ENCODE assay signal across 10 cellular contexts in the genomic region with DNA sequence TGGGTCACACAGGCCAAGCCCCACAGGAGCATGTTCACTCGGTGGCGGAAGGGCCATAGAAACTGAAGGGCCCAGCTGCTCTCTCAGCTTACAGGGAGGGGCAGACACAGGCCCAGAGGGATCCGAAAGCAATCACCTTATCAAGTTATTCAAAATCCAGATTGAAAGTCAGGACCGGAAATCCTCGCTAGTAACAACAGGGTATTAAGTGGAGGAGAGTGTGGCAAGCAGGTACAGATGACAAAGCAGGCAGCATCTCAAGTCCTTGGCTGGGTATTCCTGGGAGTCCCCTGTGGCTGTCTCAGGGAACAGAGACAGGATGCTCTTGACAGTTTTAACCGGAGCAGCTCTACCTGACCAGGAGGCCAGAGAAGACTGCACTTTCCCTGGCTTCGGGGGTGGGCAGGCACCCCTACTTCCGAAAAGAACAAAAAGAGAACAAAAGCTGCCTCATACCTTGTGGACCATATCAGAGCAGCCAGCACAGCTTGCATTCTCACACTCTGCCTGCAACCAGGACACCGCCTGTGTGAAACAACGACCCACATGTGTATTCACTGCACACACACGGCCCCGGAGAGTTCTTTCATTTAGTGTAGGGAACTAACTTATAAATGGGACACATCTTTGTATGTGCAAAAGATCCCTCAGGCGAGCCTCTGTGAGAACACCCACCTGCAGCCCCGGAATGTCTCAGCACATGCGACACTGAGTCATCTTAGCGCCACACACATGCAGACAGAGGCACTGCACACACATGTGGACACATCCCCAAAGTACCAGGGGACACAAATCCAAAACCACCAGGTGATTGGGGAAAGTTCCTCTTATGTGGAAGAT.
DNase-seq lines count a peak whose midpoint lies in the region; ATAC-seq and TF ChIP-seq lines count a peak whose summit lies in the region.
"Had no signal": no experiment of that assay in that cellular context is flagged by ENCODE, and none has a peak within 500 bp of the region (broad histone marks: within the 10 kb centered on the region; RNA-seq: fewer than 3 reads in every experiment).

No MANE protein-coding gene starts in this region.

- H3K36me3 Mint-ChIP-seq in WTC11 (no peaks in the 10 kb centered on the region), Calu3 (ENCODE audit: insufficient read depth, unreplicated experiment) (peaks cover 3% of the 10 kb centered on the region)
- no peaks in the 10 kb centered on the region for H3K36me3 Mint-ChIP-seq in activated T-cell treated with anti-CD3 and anti-CD28 coated beads, Interleukin-2, amount 50 U/mL, for 24 hours (ENCODE audit: low read depth)
- peaks cover 1 to 3% of the 10 kb centered on the region in 2 donors for H3K36me3 Mint-ChIP-seq in CD4-positive, alpha-beta memory T cell

- H3K4ac ChIP-seq in mesenchymal stem cell (ENCODE audit: low read depth in 1 of 2, low read length in 2 of 2) = no peak overlapping the region

- TF ChIP-seq CTCF in left ventricle myocardium inferior (IDR thresholded peaks at IDR 0.05; ENCODE audit: borderline replicate concordance) (no peak), WTC11 (IDR thresholded peaks at IDR 0.05) (no peak), uterus (IDR thresholded peaks at IDR 0.05) (no peak), Calu3 (IDR thresholded peaks at IDR 0.05; ENCODE audit: unreplicated experiment) (no peak)

- no peak overlapping the region for H3K18ac ChIP-seq in mesenchymal stem cell (ENCODE audit: low read depth in 1 of 2, low read length in 2 of 2)

- no peaks in the 10 kb centered on the region for H3K27me3 ChIP-seq in left ventricle myocardium inferior (ENCODE audit: low read depth)
- no peaks in the 10 kb centered on the region for H3K27me3 ChIP-seq in mesenchymal stem cell (ENCODE audit: control insufficient read depth in 1 of 2, insufficient read depth in 1 of 2, low read length in 2 of 2)
- no peaks in the 10 kb centered on the region for H3K27me3 ChIP-seq in uterus
- H3K27me3 ChIP-seq in CD4-positive, alpha-beta memory T cell (ENCODE audit: insufficient read depth, low read length) = no peaks in the 10 kb centered on the region

- no peak for DNase-seq in left ventricle myocardium inferior
- no peak for DNase-seq in Right ventricle myocardium superior
- no peak for DNase-seq in WTC11 (ENCODE audit: low spot score)
- DNase-seq in mesenchymal stem cell = no peak
- DNase-seq in uterus = no peak
- DNase-seq in Calu3 = no peak
- DNase-seq in activated T-cell treated with anti-CD3 and anti-CD28 coated beads, Interleukin-2, amount 50 U/mL, for 24 hours = no peak
- no peak for DNase-seq in CD4-positive, alpha-beta memory T cell
- DNase-seq: foreskin fibroblast had no signal

- H2BK5ac ChIP-seq in mesenchymal stem cell (ENCODE audit: low read depth, low read length, poor library complexity, severe bottlenecking) = no peak overlapping the region

- H3K4me2 ChIP-seq in mesenchymal stem cell (ENCODE audit: low read length, poor library complexity, severe bottlenecking) = no peak overlapping the region

- ATAC-seq in Right ventricle myocardium superior (ENCODE audit: poor library complexity) = no peak
- peak; percentile 23; the same call in 1 of the 2 replicates for ATAC-seq in WTC11

- H2AK5ac ChIP-seq in mesenchymal stem cell (ENCODE audit: low read length, severe bottlenecking) = peak overlapping the region; percentile 19

- H3K9me3 Mint-ChIP-seq in WTC11 (no peaks in the 10 kb centered on the region), Calu3 (ENCODE audit: low read depth, unreplicated experiment) (no peaks in the 10 kb centered on the region)
- no peaks in the 10 kb centered on the region for H3K9me3 Mint-ChIP-seq in activated T-cell treated with anti-CD3 and anti-CD28 coated beads, Interleukin-2, amount 50 U/mL, for 24 hours
- H3K9me3 Mint-ChIP-seq in CD4-positive, alpha-beta memory T cell = no peaks in the 10 kb centered on the region
- H3K9me3 Mint-ChIP-seq: activated T-helper 1 cell treated with anti-CD3 and anti-CD28 coated beads, Interleukin-12 subunit alpha, Interleukin-12 subunit beta, Interleukin-2, Interleukin-4 antibody, amounts not matched to agents 30 ng/mL and 10 ng/mL and 1 ng/mL, durations not matched to agents 14 hours and 24 hours and 36 hours had no signal

- H4K8ac ChIP-seq in mesenchymal stem cell (ENCODE audit: low read length) = peak overlapping the region; percentile 23

- intact Hi-C loops in left ventricle myocardium inferior (cut with micrococcal nuclease) (no loop called here), Right ventricle myocardium superior (cut with DNase I) (loop anchor here (5.0 kb wide), 1 partner anchor 34 kb away; no protein-coding TSS in a partner anchor), uterus (cut with DNase I; ENCODE audit: low total_unique reads) (no loop called here), Calu3 (cut with micrococcal nuclease; ENCODE audit: unreplicated experiment) (no loop called here)
- intact Hi-C loops in CD4-positive, alpha-beta memory T cell (cut with micrococcal nuclease) = no loop called here

- no peak overlapping the region for H2BK15ac ChIP-seq in mesenchymal stem cell (ENCODE audit: low read depth, poor library complexity, severe bottlenecking)

- H3K27ac ChIP-seq in left ventricle myocardium inferior (replicated peaks) = peak overlapping the region; percentile 85
- no peak overlapping the region for H3K27ac ChIP-seq in mesenchymal stem cell (ENCODE audit: low read length, poor library complexity, severe bottlenecking)
- H3K27ac ChIP-seq in uterus = peak overlapping the region; percentile 35 to 67
- H3K27ac ChIP-seq in CD4-positive, alpha-beta memory T cell (ENCODE audit: low read depth, low read length) = no peak overlapping the region

- no peak overlapping the region for H3K23ac ChIP-seq in mesenchymal stem cell (ENCODE audit: low read length in 2 of 2)

- H3K27me3 Mint-ChIP-seq in WTC11 (ENCODE audit: low read depth) (no peaks in the 10 kb centered on the region), Calu3 (ENCODE audit: unreplicated experiment) (no peaks in the 10 kb centered on the region)
- no peaks in the 10 kb centered on the region for H3K27me3 Mint-ChIP-seq in activated T-cell treated with anti-CD3 and anti-CD28 coated beads, Interleukin-2, amount 50 U/mL, for 24 hours
- no peaks in the 10 kb centered on the region for H3K27me3 Mint-ChIP-seq in CD4-positive, alpha-beta memory T cell

- no peak overlapping the region for H3K4me3 Mint-ChIP-seq in WTC11
- H3K4me3 Mint-ChIP-seq in Calu3 (ENCODE audit: low read depth, unreplicated experiment) = no peak overlapping the region
- no peak overlapping the region for H3K4me3 Mint-ChIP-seq in activated T-cell treated with anti-CD3 and anti-CD28 coated beads, Interleukin-2, amount 50 U/mL, for 24 hours
- H3K4me3 Mint-ChIP-seq in CD4-positive, alpha-beta memory T cell = no peak overlapping the region
- H3K4me3 Mint-ChIP-seq: activated T-helper 1 cell treated with anti-CD3 and anti-CD28 coated beads, Interleukin-12 subunit alpha, Interleukin-12 subunit beta, Interleukin-2, Interleukin-4 antibody, amounts not matched to agents 30 ng/mL and 10 ng/mL and 1 ng/mL, durations not matched to agents 14 hours and 24 hours and 36 hours had no signal

- H3K9me3 ChIP-seq in left ventricle myocardium inferior (replicated peaks) (no peaks in the 10 kb centered on the region), mesenchymal stem cell (ENCODE audit: control insufficient read depth, low read length) (no peaks in the 10 kb centered on the region), uterus (no peaks in the 10 kb centered on the region)
- H3K9me3 ChIP-seq in CD4-positive, alpha-beta memory T cell (ENCODE audit: control insufficient read depth in 1 of 2, low read length in 2 of 2) = no peaks in the 10 kb centered on the region

- H3K27ac Mint-ChIP-seq in WTC11 (peak overlapping the region; percentile 38), Calu3 (ENCODE audit: unreplicated experiment) (no peak overlapping the region)
- H3K27ac Mint-ChIP-seq in activated T-cell treated with anti-CD3 and anti-CD28 coated beads, Interleukin-2, amount 50 U/mL, for 24 hours = no peak overlapping the region
- H3K27ac Mint-ChIP-seq in CD4-positive, alpha-beta memory T cell = peak overlapping the region in 1 of 7 donors; percentile 63
- H3K27ac Mint-ChIP-seq: activated T-helper 1 cell treated with anti-CD3 and anti-CD28 coated beads, Interleukin-12 subunit alpha, Interleukin-12 subunit beta, Interleukin-2, Interleukin-4 antibody, amounts not matched to agents 30 ng/mL and 10 ng/mL and 1 ng/mL, durations not matched to agents 14 hours and 24 hours and 36 hours had no signal

- H2AFZ ChIP-seq in mesenchymal stem cell (ENCODE audit: low read depth, low read length) = no peak overlapping the region

- no peak for TF ChIP-seq POLR2A in uterus (IDR thresholded peaks at IDR 0.05)

- no peaks in the 10 kb centered on the region for H3K36me3 ChIP-seq in left ventricle myocardium inferior
- H3K36me3 ChIP-seq in mesenchymal stem cell (ENCODE audit: control insufficient read depth in 1 of 2, insufficient read depth in 2 of 2, low read depth in 1 of 2, low read length in 2 of 2) = peaks cover 0 to 46% of the 10 kb centered on the region in 2 experiments
- H3K36me3 ChIP-seq in uterus = no peaks in the 10 kb centered on the region
- H3K36me3 ChIP-seq in CD4-positive, alpha-beta memory T cell (ENCODE audit: insufficient read depth, low read length) = no peaks in the 10 kb centered on the region

- BruUV-seq in Calu3 (replicated peaks; lab: Mats Ljungman, UMichigan) = no TSS peak

- H3K4me1 Mint-ChIP-seq in WTC11 (peaks cover 70% of the 10 kb centered on the region), Calu3 (ENCODE audit: low read depth, unreplicated experiment) (peaks cover 11% of the 10 kb centered on the region)
- H3K4me1 Mint-ChIP-seq in activated T-cell treated with anti-CD3 and anti-CD28 coated beads, Interleukin-2, amount 50 U/mL, for 24 hours (ENCODE audit: low read depth) = peaks cover 6% of the 10 kb centered on the region
- H3K4me1 Mint-ChIP-seq in CD4-positive, alpha-beta memory T cell = peaks cover 12 to 72% (median 24%) of the 10 kb centered on the region in 4 donors

- H3K79me1 ChIP-seq in mesenchymal stem cell (replicated peaks; ENCODE audit: low read length, poor library complexity, severe bottlenecking) = no peaks in the 10 kb centered on the region

- H2BK12ac ChIP-seq in mesenchymal stem cell (ENCODE audit: low read length in 2 of 2) = no peak overlapping the region

- H3K14ac ChIP-seq in mesenchymal stem cell (ENCODE audit: low read length in 2 of 2) = no peak overlapping the region

- POLR2A ChIA-PET in WTC11 (lab: Charles Lee) = no interaction called here
- POLR2A ChIA-PET in CD4-positive, alpha-beta memory T cell (lab: Charles Lee; ENCODE audit: partially characterized antibody) = interaction anchor here (0.6 kb wide), 1 partner anchor 23 kb away, joined by 3 read pairs; no protein-coding TSS in a partner anchor

- H3K9ac ChIP-seq in mesenchymal stem cell (ENCODE audit: low read length) = no peak overlapping the region

- H3K4me1 ChIP-seq in left ventricle myocardium inferior = peaks cover 100% of the 10 kb centered on the region
- peaks cover 53% of the 10 kb centered on the region for H3K4me1 ChIP-seq in mesenchymal stem cell (ENCODE audit: control insufficient read depth, insufficient read depth, low read depth, low read length)
- peaks cover 0 to 28% of the 10 kb centered on the region in 2 donors for H3K4me1 ChIP-seq in uterus
- peaks cover 3% of the 10 kb centered on the region for H3K4me1 ChIP-seq in CD4-positive, alpha-beta memory T cell (ENCODE audit: insufficient read depth, low read length)

- H3K4me3 ChIP-seq in left ventricle myocardium inferior (peak overlapping the region; percentile 1), mesenchymal stem cell (ENCODE audit: insufficient read depth in 1 of 2, low read depth in 1 of 2, low read length in 2 of 2) (no peak overlapping the region), uterus (no peak overlapping the region)
- H3K4me3 ChIP-seq in CD4-positive, alpha-beta memory T cell (ENCODE audit: low read length in 2 of 2) = no peak overlapping the region

- CTCF ChIA-PET in WTC11 (lab: Charles Lee) = interaction anchor here (1.9 kb wide), 1 partner anchor 130 kb away, joined by 4 read pairs; no protein-coding TSS in a partner anchor
- CTCF ChIA-PET in Calu3 (lab: Charles Lee) = no interaction called here
- CTCF ChIA-PET in CD4-positive, alpha-beta memory T cell (lab: Charles Lee; ENCODE audit: partially characterized antibody) = no interaction called here

- H4K91ac ChIP-seq in mesenchymal stem cell (ENCODE audit: low read length) = no peak overlapping the region

- no peak overlapping the region for H2BK120ac ChIP-seq in mesenchymal stem cell (ENCODE audit: low read depth, low read length)

- 93% methylated on average over 15 of the region's 16 CpGs for WGBS in mesenchymal stem cell

Comparison
In these comparisons a context has a peak if more than half of its experiments do, and no peak if none do; other contexts are left out.
1. H3K27ac ChIP-seq: peak in left ventricle myocardium inferior (single experiment) and uterus (2 of 2); none in mesenchymal stem cell (single experiment) and CD4-positive, alpha-beta memory T cell (single experiment).